Comparison of ENCODE assay signal across 6 cellular contexts in the genomic region with DNA sequence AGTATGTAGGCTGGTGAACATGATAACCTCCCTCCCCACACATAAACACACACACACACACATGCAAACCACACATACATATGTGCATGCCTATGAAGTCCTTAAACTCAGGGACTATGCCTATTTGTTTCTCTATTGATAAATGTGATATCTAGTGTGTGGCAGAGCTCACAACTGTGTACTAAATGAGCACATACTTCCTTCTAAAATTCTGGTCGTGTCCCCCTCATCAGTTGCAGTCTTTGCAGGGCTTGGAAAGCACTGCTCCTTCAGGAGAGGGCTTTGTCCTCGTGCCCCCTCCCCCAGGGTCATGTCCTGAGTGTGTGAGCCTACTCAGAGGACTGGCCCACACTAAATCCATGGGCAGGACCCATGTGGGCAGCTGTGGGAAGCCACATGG.
"Had no signal": no experiment of that assay in that cellular context is flagged by ENCODE, and none has a peak within 500 bp of the region (broad histone marks: within the 10 kb centered on the region; RNA-seq: fewer than 3 reads in every experiment).

No MANE protein-coding gene starts in this region.

- ATAC-seq: HCT116, K562 had no signal

- DNase-seq: GM23248, GOT3, H7, IMR-90 had no signal
